ENCODE assay signal across 12 cellular contexts in genomic region chr6:167496707-167497106, GRCh38.
"Had no signal": no experiment of that assay in that cellular context is flagged by ENCODE, and none has a peak within 500 bp of the region (broad histone marks: within the 10 kb centered on the region; RNA-seq: fewer than 3 reads in every experiment).

No MANE protein-coding gene starts in this region.

- H3K9me3 ChIP-seq: heart left ventricle, transverse colon, vagina had no signal

- H3K4me1 Mint-ChIP-seq: immature natural killer cell; naive thymus-derived CD4-positive, alpha-beta T cell had no signal

- H3K36me3 ChIP-seq: heart left ventricle, transverse colon, vagina had no signal

- ATAC-seq: heart left ventricle; naive thymus-derived CD4-positive, alpha-beta T cell; stimulated activated naive CD8-positive, alpha-beta T cell treated with anti-CD3 and anti-CD28 coated beads, Interleukin-15, Interleukin-2, amounts not matched to agents 100 U/mL and 50 U/mL, for 24 hours; WTC11 had no signal

- H3K4me1 ChIP-seq: vagina had no signal

- H3K4me3 ChIP-seq: heart left ventricle, transverse colon, vagina had no signal

- H3K27ac Mint-ChIP-seq: activated CD4-positive, alpha-beta memory T cell treated with anti-CD3 and anti-CD28 coated beads for 36 hours; activated naive CD8-positive, alpha-beta T cell; immature natural killer cell; naive thymus-derived CD4-positive, alpha-beta T cell; T-helper 2 cell treated with Interferon-gamma antibody and Interleukin-4, amounts not matched to agents 5 μg/mL and 100 μg/mL, for 36 hours; WTC11 had no signal

- DNase-seq: activated CD4-positive, alpha-beta memory T cell treated with anti-CD3 and anti-CD28 coated beads for 36 hours; activated CD4-positive, alpha-beta T cell treated with anti-CD3 and anti-CD28 coated beads for 4 hours; immature natural killer cell; mesendoderm; naive thymus-derived CD4-positive, alpha-beta T cell; stimulated activated naive CD8-positive, alpha-beta T cell treated with anti-CD3 and anti-CD28 coated beads, Interleukin-15, Interleukin-2, amounts not matched to agents 100 U/mL and 50 U/mL, for 24 hours; transverse colon had no signal

- H3K27me3 ChIP-seq: heart left ventricle, transverse colon, vagina had no signal

- H3K4me3 Mint-ChIP-seq: activated CD4-positive, alpha-beta memory T cell treated with anti-CD3 and anti-CD28 coated beads for 36 hours; activated naive CD8-positive, alpha-beta T cell; immature natural killer cell; naive thymus-derived CD4-positive, alpha-beta T cell; T-helper 2 cell treated with Interferon-gamma antibody and Interleukin-4, amounts not matched to agents 5 μg/mL and 100 μg/mL, for 36 hours; WTC11 had no signal

- H3K9me3 Mint-ChIP-seq: activated CD4-positive, alpha-beta memory T cell treated with anti-CD3 and anti-CD28 coated beads for 36 hours; immature natural killer cell; T-helper 2 cell treated with Interferon-gamma antibody and Interleukin-4, amounts not matched to agents 5 μg/mL and 100 μg/mL, for 36 hours had no signal

- H3K27ac ChIP-seq: heart left ventricle, transverse colon, vagina had no signal

- H3K36me3 Mint-ChIP-seq: activated CD4-positive, alpha-beta memory T cell treated with anti-CD3 and anti-CD28 coated beads for 36 hours; activated naive CD8-positive, alpha-beta T cell; immature natural killer cell; naive thymus-derived CD4-positive, alpha-beta T cell; WTC11 had no signal
